8 cellular contexts compared by ENCODE assay signal in the genomic region with DNA sequence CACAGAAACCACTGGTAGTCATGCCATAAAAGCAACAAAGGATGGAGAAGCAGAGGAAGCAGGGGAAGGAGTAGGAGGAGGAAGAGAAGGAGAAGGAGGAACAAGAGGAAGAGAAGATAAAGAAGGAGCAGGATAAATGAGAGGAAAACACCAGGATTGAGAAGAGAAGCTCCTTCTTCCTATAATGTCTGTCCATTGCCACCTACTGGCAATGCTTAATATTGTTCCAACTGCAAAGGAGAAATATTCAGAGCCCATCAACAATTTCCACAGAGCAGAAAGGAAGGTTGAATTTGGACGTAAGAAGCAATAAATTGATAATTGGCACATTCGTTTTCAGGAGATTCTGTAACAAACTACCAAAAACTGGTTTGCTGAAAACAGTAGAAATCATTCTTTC.
DNase-seq lines count a peak whose midpoint lies in the region; ATAC-seq and TF ChIP-seq lines count a peak whose summit lies in the region.

No MANE protein-coding gene starts in this region.

- H3K4me1 ChIP-seq in BE2C, result no peaks in the 10 kb centered on the region
- no peaks in the 10 kb centered on the region for H3K4me1 ChIP-seq in Panc1 (ENCODE audit: control insufficient read depth, insufficient read depth, low read length)
- H3K4me1 ChIP-seq in foreskin keratinocyte, result no peaks in the 10 kb centered on the region

- DNase-seq in BE2C (no peak), HEK293T (ENCODE audit: extremely low spot score) (peak; percentile 11), Panc1 (ENCODE audit: low read depth, low spot score) (no peak), foreskin keratinocyte (peak; percentile 15 to 47), NCI-H1694 treated with DMSO at 0.1 percent for 48 hours (lab: John Stamatoyannopoulos, UW) (no peak), anterior cingulate cortex (lab: John Stamatoyannopoulos, UW) (no peak)
- DNase-seq in activated CD8-positive, alpha-beta memory T cell treated with anti-CD3 and anti-CD28 coated beads, Interleukin-2, amount 50 U/mL, for 4 hours, result no peak
- no peak for DNase-seq in activated naive CD8-positive, alpha-beta T cell treated with anti-CD3 and anti-CD28 coated beads, Interleukin-2, amount 50 U/mL, for 24 hours

- POLR2A ChIA-PET in HEK293T (lab: Yijun Ruan, JAX) (no interaction called here), Panc1 (lab: Charles Lee) (no interaction called here)

- H3K36me3 Mint-ChIP-seq in activated naive CD8-positive, alpha-beta T cell treated with anti-CD3 and anti-CD28 coated beads, Interleukin-2, amount 50 U/mL, for 24 hours (ENCODE audit: low read depth), result no peaks in the 10 kb centered on the region

- peaks cover 6% of the 10 kb centered on the region for H3K9me3 Mint-ChIP-seq in activated naive CD8-positive, alpha-beta T cell treated with anti-CD3 and anti-CD28 coated beads, Interleukin-2, amount 50 U/mL, for 24 hours

- no peaks in the 10 kb centered on the region for H3K4me1 Mint-ChIP-seq in activated naive CD8-positive, alpha-beta T cell treated with anti-CD3 and anti-CD28 coated beads, Interleukin-2, amount 50 U/mL, for 24 hours

- H3K9me3 ChIP-seq in BE2C, result no peaks in the 10 kb centered on the region
- H3K9me3 ChIP-seq in Panc1 (ENCODE audit: control insufficient read depth, insufficient read depth, low read depth, low read length), result no peaks in the 10 kb centered on the region

- H3K27ac ChIP-seq in Panc1 (ENCODE audit: low read length) (no peak overlapping the region), foreskin keratinocyte (no peak overlapping the region)

- H3K36me3 ChIP-seq in BE2C (no peaks in the 10 kb centered on the region), Panc1 (ENCODE audit: control insufficient read depth, insufficient read depth, low read length) (no peaks in the 10 kb centered on the region)

- H3K27me3 Mint-ChIP-seq in activated naive CD8-positive, alpha-beta T cell treated with anti-CD3 and anti-CD28 coated beads, Interleukin-2, amount 50 U/mL, for 24 hours, result no peaks in the 10 kb centered on the region

- in situ Hi-C loops in Panc1 (cut with HindIII; ENCODE audit: low pct_unique_long_range_greater_than_20kb, low sequenced_read_pairs), result no loop called here

- CTCF ChIA-PET in HEK293T (lab: Yijun Ruan, JAX) (no interaction called here), Panc1 (lab: Charles Lee) (no interaction called here)

- H3K4me3 ChIP-seq in BE2C (ENCODE audit: low read depth, low read length) (no peak overlapping the region), Panc1 (ENCODE audit: low read depth in 2 of 2, low read length in 2 of 2) (no peak overlapping the region)

- no TSS peak for BruUV-seq in Panc1 (replicated peaks; lab: Mats Ljungman, UMichigan)

- intact Hi-C loops in Panc1 (cut with micrococcal nuclease; ENCODE audit: unreplicated experiment), result loop anchor here (10.0 kb wide), 1 partner anchor 1089 kb away; no protein-coding TSS in a partner anchor

- ATAC-seq in Panc1, result no peak
- ATAC-seq in foreskin keratinocyte, result peak; percentile 73
- no peak for ATAC-seq in activated naive CD8-positive, alpha-beta T cell treated with anti-CD3 and anti-CD28 coated beads, Interleukin-2, amount 50 U/mL, for 24 hours

- TF ChIP-seq CTCF in BE2C (IDR thresholded peaks at IDR 0.05; ENCODE audit: low read depth, low read length), result peak; percentile 39
- TF ChIP-seq CTCF in Panc1 (IDR thresholded peaks at IDR 0.05), result peak; percentile 69
- peak; percentile 82 for TF ChIP-seq CTCF in foreskin keratinocyte (conservative IDR thresholded peaks at IDR 0.05)

- H3K27me3 ChIP-seq in BE2C (no peaks in the 10 kb centered on the region), Panc1 (ENCODE audit: control insufficient read depth, insufficient read depth, low read length) (no peaks in the 10 kb centered on the region), foreskin keratinocyte (no peaks in the 10 kb centered on the region)

- no peak overlapping the region for H3K27ac Mint-ChIP-seq in activated naive CD8-positive, alpha-beta T cell treated with anti-CD3 and anti-CD28 coated beads, Interleukin-2, amount 50 U/mL, for 24 hours

- no peak overlapping the region for H3K4me3 Mint-ChIP-seq in activated naive CD8-positive, alpha-beta T cell treated with anti-CD3 and anti-CD28 coated beads, Interleukin-2, amount 50 U/mL, for 24 hours

TF ChIP-seq in HEK293T, 16 proteins besides CTCF, POLR2A, EP300 and RAD21:
- TF ChIP-seq L3MBTL2 (conservative IDR thresholded peaks at IDR 0.05), result no peak
- no peak for TF ChIP-seq ELF4 (IDR thresholded peaks at IDR 0.05)
- no peak for TF ChIP-seq NFRKB (IDR thresholded peaks at IDR 0.05)
- no peak for TF ChIP-seq CTBP1 (IDR thresholded peaks at IDR 0.05; ENCODE audit: borderline replicate concordance)
- TF ChIP-seq SUZ12 (IDR thresholded peaks at IDR 0.05), result no peak
- TF ChIP-seq, protein P1, sequence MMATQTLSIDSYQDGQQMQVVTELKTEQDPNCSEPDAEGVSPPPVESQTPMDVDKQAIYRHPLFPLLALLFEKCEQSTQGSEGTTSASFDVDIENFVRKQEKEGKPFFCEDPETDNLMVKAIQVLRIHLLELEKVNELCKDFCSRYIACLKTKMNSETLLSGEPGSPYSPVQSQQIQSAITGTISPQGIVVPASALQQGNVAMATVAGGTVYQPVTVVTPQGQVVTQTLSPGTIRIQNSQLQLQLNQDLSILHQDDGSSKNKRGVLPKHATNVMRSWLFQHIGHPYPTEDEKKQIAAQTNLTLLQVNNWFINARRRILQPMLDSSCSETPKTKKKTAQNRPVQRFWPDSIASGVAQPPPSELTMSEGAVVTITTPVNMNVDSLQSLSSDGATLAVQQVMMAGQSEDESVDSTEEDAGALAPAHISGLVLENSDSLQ (IDR thresholded peaks at IDR 0.05), result no peak
- no peak for TF ChIP-seq FOXA1 (IDR thresholded peaks at IDR 0.05)
- TF ChIP-seq SP1 (IDR thresholded peaks at IDR 0.05), result no peak

Comparison
In these comparisons a context has a peak if more than half of its experiments do, and no peak if none do; other contexts are left out.
1. DNase-seq: peak in HEK293T (single experiment) and foreskin keratinocyte (2 of 2); none in BE2C (single experiment), Panc1 (single experiment), NCI-H1694 treated with DMSO at 0.1 percent for 48 hours (single experiment), activated CD8-positive, alpha-beta memory T cell treated with anti-CD3 and anti-CD28 coated beads, Interleukin-2, amount 50 U/mL, for 4 hours (single experiment), anterior cingulate cortex (0 of 58) and activated naive CD8-positive, alpha-beta T cell treated with anti-CD3 and anti-CD28 coated beads, Interleukin-2, amount 50 U/mL, for 24 hours (single experiment).
2. Peak in every context shown above with its lines, with median percentiles within 50 percentile points of each other: CTCF ChIP-seq.